18 cellular contexts compared by ENCODE assay signal in the genomic region with DNA sequence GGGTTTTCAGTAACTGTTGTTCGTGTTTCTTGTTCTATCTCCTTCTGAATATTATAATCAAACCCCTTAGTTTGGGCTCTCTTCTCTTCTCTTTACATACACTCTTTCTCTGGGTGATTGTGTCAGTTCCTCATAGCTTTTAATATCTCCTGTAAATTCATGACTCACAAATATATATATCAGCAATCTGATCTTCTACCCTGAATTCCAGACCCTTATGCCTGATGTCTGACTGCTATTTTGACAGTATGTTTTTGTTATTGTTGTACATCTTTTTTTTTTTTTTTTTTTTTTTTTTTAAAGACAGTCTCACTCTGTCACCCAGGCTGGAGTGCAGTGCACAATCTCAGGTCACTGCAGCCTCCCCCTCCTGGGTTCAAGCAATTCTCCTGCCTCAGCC.
"Had no signal": no experiment of that assay in that cellular context is flagged by ENCODE, and none has a peak within 500 bp of the region (broad histone marks: within the 10 kb centered on the region; RNA-seq: fewer than 3 reads in every experiment).

No MANE protein-coding gene starts in this region.

- H3K9me3 ChIP-seq: esophagus squamous epithelium, gastroesophageal sphincter, neutrophil, stomach, thoracic aorta, transverse colon had no signal

- H3K4me3 ChIP-seq: esophagus squamous epithelium, gastroesophageal sphincter, stomach, thoracic aorta, transverse colon had no signal

- DNase-seq: dermis blood vessel endothelial cell; esophagus squamous epithelium; foreskin fibroblast; glutamatergic neuron; islet precursor cell; mammary epithelial cell; naive thymus-derived CD4-positive, alpha-beta T cell; right cardiac atrium; small intestine; stimulated activated CD4-positive, alpha-beta T cell treated with anti-CD3 and anti-CD28 coated beads, Interleukin-12 subunit alpha, Interleukin-12 subunit beta, amount 100 ng/mL, for 4 hours; stimulated activated naive CD4-positive, alpha-beta T cell; stomach; substantia nigra; transverse colon had no signal

- H3K4me1 ChIP-seq: esophagus squamous epithelium, stomach had no signal

- H3K27ac ChIP-seq: esophagus squamous epithelium, gastroesophageal sphincter, neutrophil, stomach, thoracic aorta, transverse colon had no signal

- H3K27me3 ChIP-seq: esophagus squamous epithelium, gastroesophageal sphincter, neutrophil, stomach, transverse colon had no signal

- ATAC-seq: gastroesophageal sphincter; left lobe of liver; naive thymus-derived CD4-positive, alpha-beta T cell had no signal
